In genomic region chr15:68609618-68610017, GRCh38 we compare ENCODE assay signal across 2 cellular contexts.
A peak's percentile ranks its signal among the peaks of the same experiment; 100 is the strongest.
TF ChIP-seq lines count a peak whose summit lies in the region.

No MANE protein-coding gene starts in this region.

TF ChIP-seq in liver, 16 proteins besides CTCF, POLR2A, EP300 and RAD21:
- TF ChIP-seq FOXA2 (IDR thresholded peaks at IDR 0.05) (no peak), HNF4A (conservative IDR thresholded peaks at IDR 0.05) (no peak), YY1 (IDR thresholded peaks at IDR 0.05) (no peak), RXRA (IDR thresholded peaks at IDR 0.05) (peak; percentile 15 to 41), JUND (IDR thresholded peaks at IDR 0.05) (no peak), TAF1 (conservative IDR thresholded peaks at IDR 0.05) (no peak), GABPA (IDR thresholded peaks at IDR 0.05 in 1 of 2, conservative IDR thresholded peaks at IDR 0.05 in 1 of 2) (no peak), EGR1 (IDR thresholded peaks at IDR 0.05; ENCODE audit: low read depth in 2 of 2) (no peak), FOXA1 (IDR thresholded peaks at IDR 0.05) (no peak), HNF4G (IDR thresholded peaks at IDR 0.05) (no peak), SP1 (IDR thresholded peaks at IDR 0.05) (peak; percentile 43), ATF3 (IDR thresholded peaks at IDR 0.05) (no peak), NR2F2 (IDR thresholded peaks at IDR 0.05) (peak; percentile 81)
- TF ChIP-seq, protein P1, sequence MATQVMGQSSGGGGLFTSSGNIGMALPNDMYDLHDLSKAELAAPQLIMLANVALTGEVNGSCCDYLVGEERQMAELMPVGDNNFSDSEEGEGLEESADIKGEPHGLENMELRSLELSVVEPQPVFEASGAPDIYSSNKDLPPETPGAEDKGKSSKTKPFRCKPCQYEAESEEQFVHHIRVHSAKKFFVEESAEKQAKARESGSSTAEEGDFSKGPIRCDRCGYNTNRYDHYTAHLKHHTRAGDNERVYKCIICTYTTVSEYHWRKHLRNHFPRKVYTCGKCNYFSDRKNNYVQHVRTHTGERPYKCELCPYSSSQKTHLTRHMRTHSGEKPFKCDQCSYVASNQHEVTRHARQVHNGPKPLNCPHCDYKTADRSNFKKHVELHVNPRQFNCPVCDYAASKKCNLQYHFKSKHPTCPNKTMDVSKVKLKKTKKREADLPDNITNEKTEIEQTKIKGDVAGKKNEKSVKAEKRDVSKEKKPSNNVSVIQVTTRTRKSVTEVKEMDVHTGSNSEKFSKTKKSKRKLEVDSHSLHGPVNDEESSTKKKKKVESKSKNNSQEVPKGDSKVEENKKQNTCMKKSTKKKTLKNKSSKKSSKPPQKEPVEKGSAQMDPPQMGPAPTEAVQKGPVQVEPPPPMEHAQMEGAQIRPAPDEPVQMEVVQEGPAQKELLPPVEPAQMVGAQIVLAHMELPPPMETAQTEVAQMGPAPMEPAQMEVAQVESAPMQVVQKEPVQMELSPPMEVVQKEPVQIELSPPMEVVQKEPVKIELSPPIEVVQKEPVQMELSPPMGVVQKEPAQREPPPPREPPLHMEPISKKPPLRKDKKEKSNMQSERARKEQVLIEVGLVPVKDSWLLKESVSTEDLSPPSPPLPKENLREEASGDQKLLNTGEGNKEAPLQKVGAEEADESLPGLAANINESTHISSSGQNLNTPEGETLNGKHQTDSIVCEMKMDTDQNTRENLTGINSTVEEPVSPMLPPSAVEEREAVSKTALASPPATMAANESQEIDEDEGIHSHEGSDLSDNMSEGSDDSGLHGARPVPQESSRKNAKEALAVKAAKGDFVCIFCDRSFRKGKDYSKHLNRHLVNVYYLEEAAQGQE (IDR thresholded peaks at IDR 0.05) = no peak
- TF ChIP-seq, protein P2, sequence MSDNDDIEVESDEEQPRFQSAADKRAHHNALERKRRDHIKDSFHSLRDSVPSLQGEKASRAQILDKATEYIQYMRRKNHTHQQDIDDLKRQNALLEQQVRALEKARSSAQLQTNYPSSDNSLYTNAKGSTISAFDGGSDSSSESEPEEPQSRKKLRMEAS (IDR thresholded peaks at IDR 0.05) = no peak
- TF ChIP-seq, protein P3, sequence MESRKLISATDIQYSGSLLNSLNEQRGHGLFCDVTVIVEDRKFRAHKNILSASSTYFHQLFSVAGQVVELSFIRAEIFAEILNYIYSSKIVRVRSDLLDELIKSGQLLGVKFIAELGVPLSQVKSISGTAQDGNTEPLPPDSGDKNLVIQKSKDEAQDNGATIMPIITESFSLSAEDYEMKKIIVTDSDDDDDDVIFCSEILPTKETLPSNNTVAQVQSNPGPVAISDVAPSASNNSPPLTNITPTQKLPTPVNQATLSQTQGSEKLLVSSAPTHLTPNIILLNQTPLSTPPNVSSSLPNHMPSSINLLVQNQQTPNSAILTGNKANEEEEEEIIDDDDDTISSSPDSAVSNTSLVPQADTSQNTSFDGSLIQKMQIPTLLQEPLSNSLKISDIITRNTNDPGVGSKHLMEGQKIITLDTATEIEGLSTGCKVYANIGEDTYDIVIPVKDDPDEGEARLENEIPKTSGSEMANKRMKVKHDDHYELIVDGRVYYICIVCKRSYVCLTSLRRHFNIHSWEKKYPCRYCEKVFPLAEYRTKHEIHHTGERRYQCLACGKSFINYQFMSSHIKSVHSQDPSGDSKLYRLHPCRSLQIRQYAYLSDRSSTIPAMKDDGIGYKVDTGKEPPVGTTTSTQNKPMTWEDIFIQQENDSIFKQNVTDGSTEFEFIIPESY (IDR thresholded peaks at IDR 0.05) = no peak

TF ChIP-seq in HepG2, 621 proteins besides CTCF, POLR2A, EP300 and RAD21:
- TF ChIP-seq MATR3 (CRISPR knock-in tag; IDR thresholded peaks at IDR 0.05) = no peak
- no peak for TF ChIP-seq SALL1 (CRISPR knock-in tag; IDR thresholded peaks at IDR 0.05)
